8 cellular contexts compared by ENCODE assay signal in genomic region chr6:4134841-4135664, GRCh38. TPM values are rescaled to one million over a fixed set of nuclear protein-coding genes. Genes with fewer than 3 reads are reported as not detected.
DNase-seq lines count a peak whose midpoint lies in the region; ATAC-seq, FAIRE-seq and TF ChIP-seq lines count a peak whose summit lies in the region.

Gene ECI2, minus strand, starts transcription at chr6:4135575. Its CDS starts 15 bp downstream, at chr6:4135560.

- H3K79me2 ChIP-seq in OCI-LY3 (ENCODE audit: low read length) = no peaks in the 10 kb centered on the region

- no peaks in the 10 kb centered on the region for H3K9me3 Mint-ChIP-seq in activated T-helper 1 cell treated with anti-CD3 and anti-CD28 coated beads, Interleukin-12 subunit alpha, Interleukin-12 subunit beta, Interleukin-2, Interleukin-4 antibody, amounts not matched to agents 30 ng/mL and 10 ng/mL and 1 ng/mL, durations not matched to agents 14 hours and 24 hours and 36 hours
- H3K9me3 Mint-ChIP-seq in nephron = peaks cover 5% of the 10 kb centered on the region

- peak; percentile 51 for ATAC-seq in HG03439 (IDR thresholded peaks at IDR 0.05; ENCODE audit: unreplicated experiment)

- no peaks in the 10 kb centered on the region for H3K9me3 ChIP-seq in OCI-LY3 (ENCODE audit: insufficient read depth, low read length)

- no peaks in the 10 kb centered on the region for H4K20me1 ChIP-seq in OCI-LY3 (ENCODE audit: insufficient read depth, low read length)

- FAIRE-seq in GM19239 (lab: Jason Lieb, UNC) = peak; percentile 39

- H3K27me3 ChIP-seq in OCI-LY3 (ENCODE audit: low read depth, low read length) = no peaks in the 10 kb centered on the region

- H3K27ac ChIP-seq in C4-2B = peak within 1 kb of the TSS; percentile 97
- H3K27ac ChIP-seq in OCI-LY3 (ENCODE audit: low read length) = no peak within 1 kb of the TSS; the same call in 1 of the 2 replicates

- H3K4me1 ChIP-seq in OCI-LY3 (ENCODE audit: low read length) = peaks cover 10% of the 10 kb centered on the region

- H3K4me3 ChIP-seq in OCI-LY3 (ENCODE audit: low read length) = peak within 1 kb of the TSS; percentile 95

- H3K4me2 ChIP-seq in OCI-LY3 (ENCODE audit: low read length) = peak within 1 kb of the TSS; percentile 67

- peak within 1 kb of the TSS; percentile 86 for H3K4me3 Mint-ChIP-seq in activated T-helper 1 cell treated with anti-CD3 and anti-CD28 coated beads, Interleukin-12 subunit alpha, Interleukin-12 subunit beta, Interleukin-2, Interleukin-4 antibody, amounts not matched to agents 30 ng/mL and 10 ng/mL and 1 ng/mL, durations not matched to agents 14 hours and 24 hours and 36 hours
- peak within 1 kb of the TSS; percentile 88 to 94 (median 92) for H3K4me3 Mint-ChIP-seq in nephron

- H3K9ac ChIP-seq in OCI-LY3 (ENCODE audit: low read length) = peak within 1 kb of the TSS; percentile 70

- peaks cover 4% of the 10 kb centered on the region for H3K27me3 Mint-ChIP-seq in activated T-helper 1 cell treated with anti-CD3 and anti-CD28 coated beads, Interleukin-12 subunit alpha, Interleukin-12 subunit beta, Interleukin-2, Interleukin-4 antibody, amounts not matched to agents 30 ng/mL and 10 ng/mL and 1 ng/mL, durations not matched to agents 14 hours and 24 hours and 36 hours (ENCODE audit: insufficient read depth)
- peaks cover 8% of the 10 kb centered on the region for H3K27me3 Mint-ChIP-seq in nephron (ENCODE audit: low read depth)

- peak; percentile 21 for DNase-seq in GM19239 (ENCODE audit: insufficient read length, low spot score)
- peak; percentile 69 for DNase-seq in activated T-helper 1 cell treated with anti-CD3 and anti-CD28 coated beads, Interleukin-12 subunit alpha, Interleukin-12 subunit beta, Interleukin-2, Interleukin-4 antibody, amounts not matched to agents 30 ng/mL and 10 ng/mL and 1 ng/mL, durations not matched to agents 14 hours and 24 hours and 36 hours (ENCODE audit: low spot score)
- DNase-seq in fibroblast of the conjunctiva (ENCODE audit: low read depth) = peak; percentile 14

- intact Hi-C loops in activated T-helper 1 cell treated with anti-CD3 and anti-CD28 coated beads, Interleukin-12 subunit alpha, Interleukin-12 subunit beta, Interleukin-2, Interleukin-4 antibody, amounts not matched to agents 30 ng/mL and 10 ng/mL and 1 ng/mL, durations not matched to agents 14 hours and 24 hours and 36 hours (cut with micrococcal nuclease) = loop anchor here (1.0 to 10.0 kb wide), 15 partner anchors 20 to 1368 kb away; partner anchors contain the start of genes BPHL, CDYL, FAM50B and FARS2

- peaks cover 27% of the 10 kb centered on the region for H3K4me1 Mint-ChIP-seq in activated T-helper 1 cell treated with anti-CD3 and anti-CD28 coated beads, Interleukin-12 subunit alpha, Interleukin-12 subunit beta, Interleukin-2, Interleukin-4 antibody, amounts not matched to agents 30 ng/mL and 10 ng/mL and 1 ng/mL, durations not matched to agents 14 hours and 24 hours and 36 hours (ENCODE audit: low read depth)
- peaks cover 29% of the 10 kb centered on the region for H3K4me1 Mint-ChIP-seq in nephron

- peaks cover 20% of the 10 kb centered on the region for H3K36me3 ChIP-seq in OCI-LY3 (replicated peaks; ENCODE audit: low read depth, low read length)

- H3K36me3 Mint-ChIP-seq in activated T-helper 1 cell treated with anti-CD3 and anti-CD28 coated beads, Interleukin-12 subunit alpha, Interleukin-12 subunit beta, Interleukin-2, Interleukin-4 antibody, amounts not matched to agents 30 ng/mL and 10 ng/mL and 1 ng/mL, durations not matched to agents 14 hours and 24 hours and 36 hours (ENCODE audit: low read depth) = peaks cover 24% of the 10 kb centered on the region
- peaks cover 28% of the 10 kb centered on the region for H3K36me3 Mint-ChIP-seq in nephron (ENCODE audit: low read depth)

- H2AFZ ChIP-seq in OCI-LY3 (ENCODE audit: low read depth, low read length) = peak within 1 kb of the TSS; percentile 90

- TF ChIP-seq CTCF in C4-2B (conservative IDR thresholded peaks at IDR 0.05) (no peak), OCI-LY3 (IDR thresholded peaks at IDR 0.05; ENCODE audit: low read depth, low read length) (no peak), nephron (IDR thresholded peaks at IDR 0.05; ENCODE audit: unreplicated experiment in 3 of 3) (no peak), subcutaneous adipose tissue (IDR thresholded peaks at IDR 0.05; ENCODE audit: low read depth) (no peak)

- H3K27ac Mint-ChIP-seq in activated T-helper 1 cell treated with anti-CD3 and anti-CD28 coated beads, Interleukin-12 subunit alpha, Interleukin-12 subunit beta, Interleukin-2, Interleukin-4 antibody, amounts not matched to agents 30 ng/mL and 10 ng/mL and 1 ng/mL, durations not matched to agents 14 hours and 24 hours and 36 hours = peak within 1 kb of the TSS; percentile 90
- H3K27ac Mint-ChIP-seq in nephron = peak within 1 kb of the TSS; percentile 76 to 86 (median 84)

RNA-seq across cellular contexts. Expression of gene ECI2, which starts in this region (rescaled TPM):
- total RNA-seq in activated T-helper 1 cell treated with anti-CD3 and anti-CD28 coated beads, Interleukin-12 subunit alpha, Interleukin-12 subunit beta, Interleukin-2, Interleukin-4 antibody, amounts not matched to agents 30 ng/mL and 10 ng/mL and 1 ng/mL, durations not matched to agents 14 hours and 24 hours and 36 hours = 12.5 and 13.4 TPM in 2 replicates
- total RNA-seq in subcutaneous adipose tissue = 100 to 1,000 TPM in 1 of 4 donors, 10 to 100 TPM in 3; 57.3 to 102 (median 75.8) TPM

Comparison
In these comparisons a context has a peak if more than half of its experiments do, and no peak if none do; other contexts are left out.
1. DNase-seq: peak in every context shown above with its lines; median percentile 69 in activated T-helper 1 cell treated with anti-CD3 and anti-CD28 coated beads, Interleukin-12 subunit alpha, Interleukin-12 subunit beta, Interleukin-2, Interleukin-4 antibody, amounts not matched to agents 30 ng/mL and 10 ng/mL and 1 ng/mL, durations not matched to agents 14 hours and 24 hours and 36 hours; 21 in GM19239; 14 in fibroblast of the conjunctiva.